ENCODE assay signal across 8 cellular contexts in the genomic region with DNA sequence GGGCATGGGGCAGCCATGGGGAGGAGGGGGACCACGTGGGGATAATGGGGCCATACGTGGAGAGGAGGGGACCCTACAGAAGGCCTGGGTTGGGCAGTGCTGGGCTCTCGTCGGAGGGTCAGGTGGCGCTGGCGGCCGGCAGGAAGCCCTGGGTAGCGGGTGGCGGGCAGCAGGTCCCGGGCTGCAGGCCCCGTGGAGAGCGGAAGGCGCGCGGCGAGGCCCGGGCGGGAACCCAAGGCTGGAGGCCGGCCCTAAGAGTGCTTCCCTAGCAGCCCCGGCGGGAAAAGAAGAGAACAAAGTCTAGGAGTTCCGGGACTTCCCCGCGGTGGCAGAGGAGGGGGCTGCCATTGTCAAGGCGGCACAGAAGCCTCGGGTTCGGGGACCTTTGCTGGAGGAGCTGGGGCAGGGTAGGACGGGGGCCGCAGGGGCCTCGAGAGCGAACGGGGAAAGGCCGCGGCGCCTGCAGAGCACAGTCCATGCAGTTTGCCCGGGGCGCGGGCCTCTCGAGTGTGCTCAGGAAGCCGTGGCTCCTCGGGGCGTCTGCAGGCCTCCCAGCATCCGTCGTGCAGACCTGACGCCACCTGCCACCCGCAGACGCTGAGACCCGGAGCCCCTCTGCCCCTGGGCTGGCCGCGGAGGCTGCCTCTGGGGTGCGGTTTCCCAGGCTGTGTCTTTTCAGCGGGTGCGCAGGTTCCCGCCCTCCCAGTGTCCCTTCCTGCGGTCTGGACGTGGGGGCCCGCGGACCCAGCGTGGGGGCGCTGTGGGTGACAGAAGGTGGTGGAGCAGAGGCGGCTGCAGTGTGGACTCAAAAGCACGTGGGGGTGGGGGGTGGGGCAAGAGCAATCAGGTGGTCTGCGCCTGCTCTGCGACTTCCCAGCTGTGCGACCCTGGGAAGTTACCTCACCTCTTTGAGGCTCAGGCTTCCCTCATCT. TPM values are rescaled to one million over a fixed set of nuclear protein-coding genes. Genes with fewer than 3 reads are reported as not detected.
DNase-seq lines count a peak whose midpoint lies in the region; ATAC-seq, FAIRE-seq and TF ChIP-seq lines count a peak whose summit lies in the region.

No MANE protein-coding gene starts in this region.

- DNase-seq in GM19239 (ENCODE audit: insufficient read length, low spot score), result peak; percentile 42
- DNase-seq in T-helper 2 cell treated with Interferon-gamma antibody and Interleukin-4, amounts not matched to agents 5 μg/mL and 100 μg/mL, for 36 hours (ENCODE audit: low spot score), result peak; percentile 18
- DNase-seq in naive B cell, result peak; percentile 42
- DNase-seq in uterus, result peak in 1 of 2 donors; percentile 41
- no peak for DNase-seq in NCI-H1105 treated with DMSO at 0.1 percent for 48 hours (lab: John Stamatoyannopoulos, UW)
- no peak for DNase-seq in DMS53 (lab: John Stamatoyannopoulos, UW)
- DNase-seq in NCI-H2081 treated with DMSO at 0.1 percent for 48 hours (lab: John Stamatoyannopoulos, UW), result no peak

- TF ChIP-seq POLR2A in uterus (IDR thresholded peaks at IDR 0.05), result no peak

- H3K4me1 ChIP-seq in uterus, result no peaks in the 10 kb centered on the region

- H3K4me3 ChIP-seq in uterus, result peak overlapping the region; percentile 38 to 39

- H3K27ac ChIP-seq in cingulate gyrus (ENCODE audit: low read depth, low read length) (peak overlapping the region; percentile 69), uterus (peak overlapping the region; percentile 63 to 73)

- peaks cover 17% of the 10 kb centered on the region for H3K4me1 Mint-ChIP-seq in T-helper 2 cell treated with Interferon-gamma antibody and Interleukin-4, amounts not matched to agents 5 μg/mL and 100 μg/mL, for 36 hours (ENCODE audit: low read depth)
- peaks cover 4 to 16% (median 9%) of the 10 kb centered on the region in 3 donors for H3K4me1 Mint-ChIP-seq in naive B cell

- no peak for TF ChIP-seq CTCF in uterus (IDR thresholded peaks at IDR 0.05)

- H3K27me3 Mint-ChIP-seq in T-helper 2 cell treated with Interferon-gamma antibody and Interleukin-4, amounts not matched to agents 5 μg/mL and 100 μg/mL, for 36 hours (ENCODE audit: low read depth), result no peaks in the 10 kb centered on the region
- peaks cover 0 to 3% (median 0%) of the 10 kb centered on the region in 3 donors for H3K27me3 Mint-ChIP-seq in naive B cell

- H3K36me3 Mint-ChIP-seq in T-helper 2 cell treated with Interferon-gamma antibody and Interleukin-4, amounts not matched to agents 5 μg/mL and 100 μg/mL, for 36 hours (ENCODE audit: low read depth), result no peaks in the 10 kb centered on the region
- no peaks in the 10 kb centered on the region for H3K36me3 Mint-ChIP-seq in naive B cell

- no peak for FAIRE-seq in GM19239 (lab: Jason Lieb, UNC)

- peak overlapping the region; percentile 68 for H3K4me3 Mint-ChIP-seq in T-helper 2 cell treated with Interferon-gamma antibody and Interleukin-4, amounts not matched to agents 5 μg/mL and 100 μg/mL, for 36 hours
- peak overlapping the region; percentile 79 to 92 (median 85) for H3K4me3 Mint-ChIP-seq in naive B cell

- intact Hi-C loops in uterus (cut with DNase I; ENCODE audit: low total_unique reads), result loop anchor here (10.0 kb wide), 1 partner anchor 71 kb away; no protein-coding TSS in a partner anchor

- H3K27ac Mint-ChIP-seq in T-helper 2 cell treated with Interferon-gamma antibody and Interleukin-4, amounts not matched to agents 5 μg/mL and 100 μg/mL, for 36 hours, result peak overlapping the region; percentile 90
- peak overlapping the region in 4 of 6 donors; percentile 80 to 97 (median 89) for H3K27ac Mint-ChIP-seq in naive B cell

- H3K36me3 ChIP-seq in uterus, result no peaks in the 10 kb centered on the region

- H3K9me3 ChIP-seq in uterus, result no peaks in the 10 kb centered on the region

- no peaks in the 10 kb centered on the region for H3K9me3 Mint-ChIP-seq in T-helper 2 cell treated with Interferon-gamma antibody and Interleukin-4, amounts not matched to agents 5 μg/mL and 100 μg/mL, for 36 hours
- no peaks in the 10 kb centered on the region for H3K9me3 Mint-ChIP-seq in naive B cell

- H3K27me3 ChIP-seq in uterus, result no peaks in the 10 kb centered on the region

- peak; percentile 45 for ATAC-seq in naive B cell (ENCODE audit: low read depth in 2 of 2)

RNA-seq across cellular contexts. Expression of gene NCL, which starts 19.4 kb away (rescaled TPM):
- polyA plus RNA-seq in naive B cell (ENCODE audit: low read depth in 6 of 6), result 100 to 1,000 TPM; 176 to 589 (median 428) TPM
- 100 to 1,000 TPM in 2 of 4 donors, 10 to 100 TPM in 2; 68.8 to 429 (median 129) TPM for total RNA-seq in uterus

RNA-seq across cellular contexts. Expression of gene NMUR1, which starts 46.6 kb away (rescaled TPM):
- polyA plus RNA-seq in naive B cell (ENCODE audit: low read depth in 6 of 6), result under 1 TPM in 1 of 6 donors, not detected in 5; 0.19 TPM
- total RNA-seq in uterus, result under 1 TPM in 2 of 4 donors, not detected in 2; 0.41 to 0.67 TPM

Comparison
In these comparisons a context has a peak if more than half of its experiments do, and no peak if none do; other contexts are left out.
1. DNase-seq: peak in GM19239 (single experiment), T-helper 2 cell treated with Interferon-gamma antibody and Interleukin-4, amounts not matched to agents 5 μg/mL and 100 μg/mL, for 36 hours (single experiment) and naive B cell (single experiment); none in NCI-H1105 treated with DMSO at 0.1 percent for 48 hours (single experiment), DMS53 (single experiment) and NCI-H2081 treated with DMSO at 0.1 percent for 48 hours (single experiment).